In genomic region chr7:69609901-69610674, GRCh38 we compare ENCODE assay signal across 19 cellular contexts.
"Had no signal": no experiment of that assay in that cellular context is flagged by ENCODE, and none has a peak within 500 bp of the region (broad histone marks: within the 10 kb centered on the region; RNA-seq: fewer than 3 reads in every experiment).

No MANE protein-coding gene starts in this region.

- H3K4me3 Mint-ChIP-seq: activated CD4-positive, alpha-beta memory T cell treated with anti-CD3 and anti-CD28 coated beads, Interleukin-2, amount 10 ng/mL, durations not matched to agents 7 days and 5 days; activated CD8-positive, alpha-beta memory T cell treated with anti-CD3 and anti-CD28 coated beads, Interleukin-2, amount 10 ng/mL, durations not matched to agents 7 days and 5 days; activated naive CD8-positive, alpha-beta T cell treated with anti-CD3 and anti-CD28 coated beads for 36 hours; activated T-helper 17 cell treated with anti-CD3 and anti-CD28 coated beads, Interleukin-2, amount 50 U/mL, for 72 hours; effector memory CD8-positive, alpha-beta T cell; naive thymus-derived CD8-positive, alpha-beta T cell; stimulated activated memory B cell treated with anti-CD40 and anti-IgM and Interleukin-4, amounts not matched to agents 10 μg/mL and 1 μg/mL and 100 μg/mL, for 72 hours had no signal

- H3K36me3 Mint-ChIP-seq: activated CD8-positive, alpha-beta memory T cell treated with anti-CD3 and anti-CD28 coated beads, Interleukin-2, amount 10 ng/mL, durations not matched to agents 7 days and 5 days; activated naive CD8-positive, alpha-beta T cell treated with anti-CD3 and anti-CD28 coated beads for 36 hours; naive thymus-derived CD8-positive, alpha-beta T cell; stimulated activated memory B cell treated with anti-CD40 and anti-IgM and Interleukin-4, amounts not matched to agents 10 μg/mL and 1 μg/mL and 100 μg/mL, for 72 hours had no signal

- H3K27me3 Mint-ChIP-seq: effector memory CD8-positive, alpha-beta T cell; stimulated activated memory B cell treated with anti-CD40 and anti-IgM and Interleukin-4, amounts not matched to agents 10 μg/mL and 1 μg/mL and 100 μg/mL, for 72 hours had no signal

- H3K4me1 Mint-ChIP-seq: activated CD4-positive, alpha-beta memory T cell treated with anti-CD3 and anti-CD28 coated beads, Interleukin-2, amount 10 ng/mL, durations not matched to agents 7 days and 5 days; activated CD8-positive, alpha-beta memory T cell treated with anti-CD3 and anti-CD28 coated beads, Interleukin-2, amount 10 ng/mL, durations not matched to agents 7 days and 5 days; activated naive CD8-positive, alpha-beta T cell treated with anti-CD3 and anti-CD28 coated beads for 36 hours; activated T-helper 17 cell treated with anti-CD3 and anti-CD28 coated beads, Interleukin-2, amount 50 U/mL, for 72 hours; naive thymus-derived CD8-positive, alpha-beta T cell had no signal

- H3K36me3 ChIP-seq: neutrophil, pancreas, right lobe of liver, thoracic aorta, upper lobe of left lung had no signal

- H3K27ac ChIP-seq: neutrophil, pancreas, right lobe of liver, thoracic aorta, upper lobe of left lung had no signal

- FAIRE-seq: pancreas had no signal

- H3K27ac Mint-ChIP-seq: activated CD4-positive, alpha-beta memory T cell treated with anti-CD3 and anti-CD28 coated beads, Interleukin-2, amount 10 ng/mL, durations not matched to agents 7 days and 5 days; activated CD8-positive, alpha-beta memory T cell treated with anti-CD3 and anti-CD28 coated beads, Interleukin-2, amount 10 ng/mL, durations not matched to agents 7 days and 5 days; activated naive CD8-positive, alpha-beta T cell treated with anti-CD3 and anti-CD28 coated beads for 36 hours; activated T-helper 17 cell treated with anti-CD3 and anti-CD28 coated beads, Interleukin-2, amount 50 U/mL, for 72 hours; effector memory CD8-positive, alpha-beta T cell; naive thymus-derived CD8-positive, alpha-beta T cell; stimulated activated memory B cell treated with anti-CD40 and anti-IgM and Interleukin-4, amounts not matched to agents 10 μg/mL and 1 μg/mL and 100 μg/mL, for 72 hours had no signal

- H3K4me3 ChIP-seq: pancreas, right lobe of liver, smooth muscle cell, thoracic aorta, upper lobe of left lung had no signal

- H3K27me3 ChIP-seq: pancreas, right lobe of liver, upper lobe of left lung had no signal

- H3K9me3 ChIP-seq: neutrophil, pancreas, right lobe of liver, thoracic aorta, upper lobe of left lung had no signal

- ATAC-seq: activated CD8-positive, alpha-beta memory T cell treated with anti-CD3 and anti-CD28 coated beads, Interleukin-2, amount 10 ng/mL, durations not matched to agents 7 days and 5 days; activated T-helper 17 cell treated with anti-CD3 and anti-CD28 coated beads, Interleukin-2, amount 50 U/mL, for 72 hours; effector memory CD8-positive, alpha-beta T cell; naive thymus-derived CD8-positive, alpha-beta T cell; pancreas; right lobe of liver; stimulated activated memory B cell treated with anti-CD40 and anti-IgM and Interleukin-4, amounts not matched to agents 10 μg/mL and 1 μg/mL and 100 μg/mL, for 72 hours had no signal

- DNase-seq: activated CD4-positive, alpha-beta memory T cell treated with anti-CD3 and anti-CD28 coated beads, Interleukin-2, amount 10 ng/mL, durations not matched to agents 7 days and 5 days; activated CD4-positive, alpha-beta T cell treated with anti-CD3 and anti-CD28 coated beads for 48 hours; activated CD4-positive, CD25-positive, alpha-beta regulatory T cell; activated CD8-positive, alpha-beta memory T cell treated with anti-CD3 and anti-CD28 coated beads, Interleukin-2, amount 10 ng/mL, durations not matched to agents 7 days and 5 days; activated naive CD4-positive, alpha-beta T cell; activated naive CD8-positive, alpha-beta T cell treated with anti-CD3 and anti-CD28 coated beads for 36 hours; amniotic stem cell; effector memory CD8-positive, alpha-beta T cell; naive thymus-derived CD8-positive, alpha-beta T cell; pancreas; right lobe of liver; stimulated activated CD4-positive, alpha-beta T cell treated with anti-CD3 and anti-CD28 coated beads, Interleukin-4, amount 100 ng/mL, for 24 hours; T1000; upper lobe of left lung had no signal

- H3K4me2 ChIP-seq: smooth muscle cell had no signal

- H3K9me3 Mint-ChIP-seq: activated CD4-positive, alpha-beta memory T cell treated with anti-CD3 and anti-CD28 coated beads, Interleukin-2, amount 10 ng/mL, durations not matched to agents 7 days and 5 days; activated naive CD8-positive, alpha-beta T cell treated with anti-CD3 and anti-CD28 coated beads for 36 hours; activated T-helper 17 cell treated with anti-CD3 and anti-CD28 coated beads, Interleukin-2, amount 50 U/mL, for 72 hours; effector memory CD8-positive, alpha-beta T cell; naive thymus-derived CD8-positive, alpha-beta T cell; stimulated activated memory B cell treated with anti-CD40 and anti-IgM and Interleukin-4, amounts not matched to agents 10 μg/mL and 1 μg/mL and 100 μg/mL, for 72 hours had no signal

- H3K4me1 ChIP-seq: pancreas, right lobe of liver had no signal
